Comparison of ENCODE assay signal across 16 cellular contexts in the genomic region with DNA sequence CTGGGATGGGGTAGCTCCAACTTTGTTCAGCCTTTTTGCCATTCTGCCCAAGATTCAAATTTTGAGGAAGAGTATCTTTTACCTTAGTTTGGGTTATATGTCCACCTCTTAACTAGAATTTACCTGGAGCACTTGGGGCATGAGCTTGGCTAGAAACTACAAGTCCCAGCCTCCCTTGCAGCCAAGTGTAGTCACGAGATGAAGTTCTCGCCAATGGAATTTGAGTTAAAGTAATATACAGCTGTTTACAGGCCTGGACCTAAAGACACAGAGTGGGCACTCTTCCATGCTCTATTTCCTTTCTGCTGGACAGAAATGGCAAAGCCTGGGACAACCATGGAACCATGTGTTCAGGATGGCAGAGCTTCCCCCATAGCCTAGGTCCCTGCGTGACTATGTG.
A peak's percentile ranks its signal among the peaks of the same experiment; 100 is the strongest.
DNase-seq lines count a peak whose midpoint lies in the region; ATAC-seq, FAIRE-seq and TF ChIP-seq lines count a peak whose summit lies in the region.
"Had no signal": no experiment of that assay in that cellular context is flagged by ENCODE, and none has a peak within 500 bp of the region (broad histone marks: within the 10 kb centered on the region; RNA-seq: fewer than 3 reads in every experiment).

No MANE protein-coding gene starts in this region.

- ATAC-seq in T-cell (replicated peaks in 1 of 4): no peak
- no peak; the same call in 2 of the 3 replicates for ATAC-seq in K562
- ATAC-seq: CD8-positive, alpha-beta T cell had no signal

- H4K91ac ChIP-seq in H9 (ENCODE audit: insufficient read length, low read depth, low read length): no peak overlapping the region

- H3K9me3 Mint-ChIP-seq in H9: peaks cover 7% of the 10 kb centered on the region in 2 experiments; a peak in 2 of 5 replicates
- H3K9me3 Mint-ChIP-seq in T-cell: peaks cover 0 to 7% (median 0%) of the 10 kb centered on the region in 3 donors
- peaks cover 6% of the 10 kb centered on the region for H3K9me3 Mint-ChIP-seq in activated naive CD8-positive, alpha-beta T cell treated with anti-CD3 and anti-CD28 coated beads for 36 hours
- H3K9me3 Mint-ChIP-seq: HFFc6 had no signal

- H2AK5ac ChIP-seq in H9 (ENCODE audit: insufficient read length, low read length): no peak overlapping the region

- H2AFZ ChIP-seq in H9 (ENCODE audit: low read length) (peak overlapping the region; percentile 16), K562 (ENCODE audit: low read depth, low read length) (no peak overlapping the region)
- H2AFZ ChIP-seq: GM23248 had no signal

- H3K14ac ChIP-seq in H9 (ENCODE audit: insufficient read depth, low read length): no peak overlapping the region

- no peaks in the 10 kb centered on the region for H3K9me3 ChIP-seq in H9 (ENCODE audit: control insufficient read depth, low read depth, low read length)
- no peaks in the 10 kb centered on the region for H3K9me3 ChIP-seq in K562 (replicated peaks; ENCODE audit: control insufficient read depth, insufficient read depth, low read depth, low read length)
- H3K9me3 ChIP-seq: Caco-2 had no signal

- no peak for TF ChIP-seq POLR2A in K562 (conservative IDR thresholded peaks at IDR 0.05)

- H3T11ph ChIP-seq in H9 (ENCODE audit: low read length): no peak overlapping the region

- TF ChIP-seq RAD21 in K562 (CRISPR knock-in tag; conservative IDR thresholded peaks at IDR 0.05 in 1 of 2, IDR thresholded peaks at IDR 0.05 in 1 of 2): no peak

- no peak overlapping the region for H4K5ac ChIP-seq in H9 (ENCODE audit: insufficient read length, low read depth, low read length)

- BruUV-seq in K562 (replicated peaks; lab: Mats Ljungman, UMichigan): no TSS peak

- TF ChIP-seq EP300 in K562 (IDR thresholded peaks at IDR 0.05; ENCODE audit: low read length): no peak

- H4K8ac ChIP-seq in H9 (replicated peaks; ENCODE audit: insufficient read length, low read depth, low read length): no peak overlapping the region

- POLR2A ChIA-PET in T-cell (lab: Charles Lee) (no interaction called here), K562 (lab: Yijun Ruan, JAX) (no interaction called here)

- no peak overlapping the region for H2BK15ac ChIP-seq in H9 (ENCODE audit: low read depth, low read length)

- intact Hi-C loops in K562 (cut with micrococcal nuclease): no loop called here

- H3K4me2 ChIP-seq in H9 (ENCODE audit: insufficient read depth, insufficient read length, low read length) (no peak overlapping the region), K562 (ENCODE audit: insufficient read depth, low read length) (no peak overlapping the region)

- H4K20me1 ChIP-seq in H9 (ENCODE audit: control insufficient read depth, insufficient read depth, insufficient read length) (no peaks in the 10 kb centered on the region), K562 (replicated peaks; ENCODE audit: control insufficient read depth, insufficient read depth, low read length) (no peaks in the 10 kb centered on the region)

- no peak for FAIRE-seq in K562 (lab: Jason Lieb, UNC)
- FAIRE-seq: G401.6, GM19239 had no signal

- H3K4me3 Mint-ChIP-seq in H9 (no peak overlapping the region), T-cell (no peak overlapping the region)
- H3K4me3 Mint-ChIP-seq in activated naive CD8-positive, alpha-beta T cell treated with anti-CD3 and anti-CD28 coated beads for 36 hours: no peak overlapping the region
- H3K4me3 Mint-ChIP-seq: CD8-positive, alpha-beta T cell; HFFc6 had no signal

- H3K56ac ChIP-seq in H9 (ENCODE audit: insufficient read length, low read depth, low read length): no peak overlapping the region

- H3K27me3 Mint-ChIP-seq in H9 (ENCODE audit: low read depth) (no peaks in the 10 kb centered on the region; the same call in 1 of the 2 replicates), T-cell (no peaks in the 10 kb centered on the region)
- H3K27me3 Mint-ChIP-seq in activated naive CD8-positive, alpha-beta T cell treated with anti-CD3 and anti-CD28 coated beads for 36 hours: no peaks in the 10 kb centered on the region

- in situ Hi-C loops in K562 (cut with MboI): no loop called here

- H2BK5ac ChIP-seq in H9 (ENCODE audit: insufficient read length, low read length): no peak overlapping the region

- H3K4ac ChIP-seq in H9 (ENCODE audit: low read depth, low read length): no peak overlapping the region

- H3K18ac ChIP-seq in H9 (ENCODE audit: insufficient read length, low read depth, low read length): no peak overlapping the region

- H3K27ac ChIP-seq in H9 (ENCODE audit: insufficient read length, low read depth, low read length) (no peak overlapping the region), K562 (ENCODE audit: extremely low read depth, low read depth, low read length) (no peak overlapping the region)
- H3K27ac ChIP-seq: GM23248 had no signal

- H2BK120ac ChIP-seq in H9 (ENCODE audit: low read depth, low read length, poor library complexity, severe bottlenecking): no peak overlapping the region

- H3K4me3 ChIP-seq in K562: no peak overlapping the region
- H3K4me3 ChIP-seq: GM23248, HAP-1 had no signal

- H3K27me3 ChIP-seq in H9 (ENCODE audit: insufficient read depth, low read length) (no peaks in the 10 kb centered on the region), K562 (ENCODE audit: control insufficient read depth in 2 of 2, insufficient read depth in 2 of 2, low read length in 2 of 2) (peaks cover 0 to 4% of the 10 kb centered on the region in 2 experiments; a peak in 1 of 5 replicates)

- peaks cover 15% of the 10 kb centered on the region; the same call in 1 of the 2 replicates for H3K4me1 ChIP-seq in H9 (ENCODE audit: insufficient read depth, low read length)
- H3K4me1 ChIP-seq in K562 (replicated peaks in 1 of 2; ENCODE audit: control insufficient read depth in 2 of 2, insufficient read depth in 2 of 2, low read length in 2 of 2): no peaks in the 10 kb centered on the region
- H3K4me1 ChIP-seq: Caco-2 had no signal

- H3K23me2 ChIP-seq in H9 (ENCODE audit: insufficient read length, low read depth, low read length, poor library complexity, severe bottlenecking): no peaks in the 10 kb centered on the region

- no peak overlapping the region for H3K9ac ChIP-seq in H9 (ENCODE audit: extremely low read depth, insufficient read length, low read length)
- no peak overlapping the region for H3K9ac ChIP-seq in K562 (ENCODE audit: insufficient read depth in 1 of 2, low read depth in 2 of 2, low read length in 2 of 2)
- H3K9ac ChIP-seq: GM23248 had no signal

- CTCF ChIA-PET in T-cell (lab: Charles Lee) (no interaction called here), K562 (lab: Yijun Ruan, JAX; ENCODE audit: low intra/inter-chr PET ratio) (no interaction called here)

- no peaks in the 10 kb centered on the region for H3K79me2 ChIP-seq in H9 (ENCODE audit: insufficient read depth, low read length)
- H3K79me2 ChIP-seq in K562 (ENCODE audit: control insufficient read depth, insufficient read depth, low read length): no peaks in the 10 kb centered on the region

- WGBS in H9 (ENCODE audit: extremely low coverage, insufficient read length, low lambda C conversion rate): no CpG with 5 or more reads among the region's 3 CpGs
- 0% methylated on average over 3 of the region's 3 CpGs for WGBS in K562 (ENCODE audit: insufficient coverage, low coverage, missing lambda C conversion rate)

- no peak for DNase-seq in H9
- no peak for DNase-seq in T-cell
- no peak for DNase-seq in K562 (ENCODE audit: extremely low read depth in 1 of 4, low spot score in 3 of 4)
- DNase-seq in activated naive CD8-positive, alpha-beta T cell treated with anti-CD3 and anti-CD28 coated beads for 36 hours: no peak
- DNase-seq in activated T-cell treated with anti-CD3 and anti-CD28 coated beads, Interleukin-2, amount 50 U/mL, for 48 hours: no peak
- no peak for DNase-seq in NCI-H2081 (lab: John Stamatoyannopoulos, UW)
- DNase-seq: C1 segment of cervical spinal cord; Caco-2; CD8-positive, alpha-beta T cell; DMS153; DND-41; GM23248; HFFc6 had no signal

- H2BK20ac ChIP-seq in H9 (ENCODE audit: low read depth, low read length, poor library complexity, severe bottlenecking): no peak overlapping the region

- no peaks in the 10 kb centered on the region for H3K36me3 ChIP-seq in K562 (ENCODE audit: control insufficient read depth, insufficient read depth, low read length)
- H3K36me3 ChIP-seq: HAP-1 had no signal

- H3K4me1 Mint-ChIP-seq in H9 (peaks cover 33 to 41% of the 10 kb centered on the region in 2 experiments), T-cell (peaks cover 57 to 62% (median 61%) of the 10 kb centered on the region in 3 donors)
- peaks cover 41% of the 10 kb centered on the region for H3K4me1 Mint-ChIP-seq in activated naive CD8-positive, alpha-beta T cell treated with anti-CD3 and anti-CD28 coated beads for 36 hours

- H3K36me3 Mint-ChIP-seq in H9 (ENCODE audit: insufficient read depth in 1 of 3, low read depth in 3 of 3) (peaks cover 0 to 6% (median 3%) of the 10 kb centered on the region in 3 experiments; a peak in 2 of 7 replicates), T-cell (no peaks in the 10 kb centered on the region)
- peaks cover 3% of the 10 kb centered on the region for H3K36me3 Mint-ChIP-seq in activated naive CD8-positive, alpha-beta T cell treated with anti-CD3 and anti-CD28 coated beads for 36 hours
- H3K36me3 Mint-ChIP-seq: CD8-positive, alpha-beta T cell had no signal

- TF ChIP-seq CTCF in H9 (conservative IDR thresholded peaks at IDR 0.05): no peak
- TF ChIP-seq CTCF in K562 (IDR thresholded peaks at IDR 0.05 in 2 of 3, conservative IDR thresholded peaks at IDR 0.05 in 1 of 3; ENCODE audit: insufficient read depth in 2 of 3, low read depth in 1 of 3, low read length in 3 of 3): no peak

- H3K23ac ChIP-seq in H9 (ENCODE audit: insufficient read length, low read depth, low read length): no peak overlapping the region

- no peaks in the 10 kb centered on the region for H3K9me1 ChIP-seq in K562 (ENCODE audit: control insufficient read depth, insufficient read depth, low read length)

- H3K27ac Mint-ChIP-seq in H9 (no peak overlapping the region), T-cell (peak overlapping the region; percentile 3 to 52)
- no peak overlapping the region for H3K27ac Mint-ChIP-seq in activated naive CD8-positive, alpha-beta T cell treated with anti-CD3 and anti-CD28 coated beads for 36 hours
- H3K27ac Mint-ChIP-seq: HFFc6 had no signal

- H3K79me1 ChIP-seq in H9 (ENCODE audit: insufficient read depth, low read depth, low read length, poor library complexity, severe bottlenecking): no peaks in the 10 kb centered on the region

- no peak overlapping the region for H2BK12ac ChIP-seq in H9 (ENCODE audit: insufficient read length, low read depth, low read length)

TF ChIP-seq in K562, 482 proteins besides CTCF, POLR2A, EP300 and RAD21 (continues in another document):
- peak; percentile 46; the same call in 1 of the 2 replicates for TF ChIP-seq HCFC1 (IDR thresholded peaks at IDR 0.05; ENCODE audit: low read depth, low read length)
- TF ChIP-seq POU5F1 (IDR thresholded peaks at IDR 0.05; ENCODE audit: borderline replicate concordance, low read depth, low read length, partially characterized antibody): no peak
- TF ChIP-seq ZNF384 (IDR thresholded peaks at IDR 0.05; ENCODE audit: low read depth, low read length): no peak

Comparison
In these comparisons a context has a peak if more than half of its experiments do, and no peak if none do; other contexts are left out.
1. H3K27ac Mint-ChIP-seq: peak in T-cell (2 of 2); none in H9 (0 of 3) and activated naive CD8-positive, alpha-beta T cell treated with anti-CD3 and anti-CD28 coated beads for 36 hours (single experiment).